Comparison of ENCODE assay signal across 16 cellular contexts in genomic region chr11:126731526-126731925, GRCh38.
DNase-seq lines count a peak whose midpoint lies in the region; ATAC-seq, FAIRE-seq and TF ChIP-seq lines count a peak whose summit lies in the region.
"Had no signal": no experiment of that assay in that cellular context is flagged by ENCODE, and none has a peak within 500 bp of the region (broad histone marks: within the 10 kb centered on the region; RNA-seq: fewer than 3 reads in every experiment).

No MANE protein-coding gene starts in this region.

- intact Hi-C loops in kidney (cut with DNase I) = no loop called here

- H3K79me2 ChIP-seq in KMS-11 (ENCODE audit: insufficient read depth, low read depth) (no peaks in the 10 kb centered on the region), neural progenitor cell (ENCODE audit: low read depth) (no peaks in the 10 kb centered on the region)

- peaks cover 21 to 53% (median 33%) of the 10 kb centered on the region in 10 experiments for H3K4me1 ChIP-seq in BLaER1 treated with 17β-estradiol and CSF1 and Interleukin-3, amounts not matched to agents 10 nM and 100 nM
- H3K4me1 ChIP-seq in KMS-11 (ENCODE audit: low read depth, poor library complexity, severe bottlenecking) (peaks cover 54% of the 10 kb centered on the region), neural progenitor cell (peaks cover 19% of the 10 kb centered on the region), kidney (ENCODE audit: control insufficient read depth in 1 of 2, insufficient read depth in 1 of 2, low read depth in 1 of 2, low read length in 2 of 2) (no peaks in the 10 kb centered on the region)
- H3K4me1 ChIP-seq: A549, BE2C had no signal

- no peak overlapping the region for H3K4me3 ChIP-seq in BLaER1 treated with 17β-estradiol and CSF1 and Interleukin-3, amounts not matched to agents 10 nM and 100 nM
- no peak overlapping the region for H3K4me3 ChIP-seq in KMS-11 (IDR thresholded peaks at IDR 0.05; ENCODE audit: insufficient read depth, low read depth, low read length)
- H3K4me3 ChIP-seq in neural progenitor cell = no peak overlapping the region
- H3K4me3 ChIP-seq in kidney (ENCODE audit: low read length in 2 of 2) = no peak overlapping the region
- H3K4me3 ChIP-seq: A549, GM23338 had no signal

- DNase-seq in cerebellar cortex (ENCODE audit: low spot score) (peak; percentile 50), neural progenitor cell (ENCODE audit: low spot score) (peak; percentile 21), kidney (no peak), NCI-H146 (lab: John Stamatoyannopoulos, UW) (no peak)
- DNase-seq in stimulated activated naive CD4-positive, alpha-beta T cell (lab: John Stamatoyannopoulos, UW) = no peak
- DNase-seq: BE2C; CD8-positive, alpha-beta memory T cell; DMS53; H7 had no signal

- H4K20me1 ChIP-seq in BLaER1 treated with 17β-estradiol and CSF1 and Interleukin-3, amounts not matched to agents 10 nM and 100 nM = no peaks in the 10 kb centered on the region; a peak in 1 of 22 replicates
- H4K20me1 ChIP-seq in KMS-11 (ENCODE audit: insufficient read depth) (no peaks in the 10 kb centered on the region), neural progenitor cell (ENCODE audit: low read depth) (no peaks in the 10 kb centered on the region)

- no peaks in the 10 kb centered on the region for H3K36me3 ChIP-seq in BLaER1 treated with 17β-estradiol and CSF1 and Interleukin-3, amounts not matched to agents 10 nM and 100 nM
- H3K36me3 ChIP-seq in KMS-11 (ENCODE audit: insufficient read depth) (no peaks in the 10 kb centered on the region), neural progenitor cell (no peaks in the 10 kb centered on the region), kidney (ENCODE audit: control insufficient read depth in 1 of 2, insufficient read depth in 2 of 2, low read length in 2 of 2) (no peaks in the 10 kb centered on the region)
- H3K36me3 ChIP-seq: BE2C had no signal

- peaks cover 6% of the 10 kb centered on the region for H3K27me3 Mint-ChIP-seq in neural progenitor cell (ENCODE audit: insufficient read depth, low read depth)

- H3K36me3 Mint-ChIP-seq in neural progenitor cell = no peaks in the 10 kb centered on the region
- H3K36me3 Mint-ChIP-seq: CD8-positive, alpha-beta memory T cell had no signal

- 0 out of 22 replicates have a peak overlapping the region, but pooled peaks of 1 of the 11 experiments have one; percentile 4 for H3K27ac ChIP-seq in BLaER1 treated with 17β-estradiol and CSF1 and Interleukin-3, amounts not matched to agents 10 nM and 100 nM
- no peak overlapping the region for H3K27ac ChIP-seq in KMS-11
- peak overlapping the region; percentile 11 for H3K27ac ChIP-seq in neural progenitor cell
- H3K27ac ChIP-seq in kidney (ENCODE audit: low read depth in 2 of 2, low read length in 2 of 2) = no peak overlapping the region
- H3K27ac ChIP-seq: A549 had no signal

- peaks cover 4% of the 10 kb centered on the region for H3F3A ChIP-seq in neural progenitor cell (ENCODE audit: low read depth)

- FAIRE-seq in kidney (lab: Jason Lieb, UNC) = no peak
- FAIRE-seq: A549, G401.6, GM12891 had no signal

- peak overlapping the region; percentile 27 to 69 (median 56) for H3K4me2 ChIP-seq in BLaER1 treated with 17β-estradiol and CSF1 and Interleukin-3, amounts not matched to agents 10 nM and 100 nM
- H3K4me2 ChIP-seq in KMS-11 (peak overlapping the region; percentile 61), neural progenitor cell (peak overlapping the region; percentile 54)
- H3K4me2 ChIP-seq: A549, GM23338 had no signal

- TF ChIP-seq CTCF in KMS-11 (conservative IDR thresholded peaks at IDR 0.05; ENCODE audit: low read depth, low read length) (no peak), neural progenitor cell (IDR thresholded peaks at IDR 0.05) (no peak), kidney (IDR thresholded peaks at IDR 0.05; ENCODE audit: borderline replicate concordance, extremely low read depth, insufficient read depth) (no peak)

- no peaks in the 10 kb centered on the region for H3K9me3 Mint-ChIP-seq in neural progenitor cell

- no peaks in the 10 kb centered on the region for H3K27me3 ChIP-seq in BLaER1 treated with 17β-estradiol and CSF1 and Interleukin-3, amounts not matched to agents 10 nM and 100 nM
- H3K27me3 ChIP-seq in KMS-11 (ENCODE audit: insufficient read depth, low read depth) (no peaks in the 10 kb centered on the region), neural progenitor cell (no peaks in the 10 kb centered on the region)

- no peaks in the 10 kb centered on the region for H3K9me3 ChIP-seq in BLaER1 treated with 17β-estradiol and CSF1 and Interleukin-3, amounts not matched to agents 10 nM and 100 nM (replicated peaks in 1 of 11)
- H3K9me3 ChIP-seq in neural progenitor cell (ENCODE audit: low read depth) = no peaks in the 10 kb centered on the region
- H3K9me3 ChIP-seq in kidney (ENCODE audit: control insufficient read depth in 1 of 2, low read length in 2 of 2) = no peaks in the 10 kb centered on the region
- H3K9me3 ChIP-seq: A549, BE2C had no signal

- H3K4me1 Mint-ChIP-seq in neural progenitor cell = peaks cover 20% of the 10 kb centered on the region

- no peak overlapping the region for H3K27ac Mint-ChIP-seq in neural progenitor cell
- H3K27ac Mint-ChIP-seq: GM23338 had no signal

- H2AFZ ChIP-seq in KMS-11 (ENCODE audit: low read depth) (no peak overlapping the region), neural progenitor cell (replicated peaks) (no peak overlapping the region)
- H2AFZ ChIP-seq: GM23338 had no signal

- H3K9ac ChIP-seq in BLaER1 treated with 17β-estradiol and CSF1 and Interleukin-3, amounts not matched to agents 10 nM and 100 nM = no peak overlapping the region
- H3K9ac ChIP-seq in KMS-11 = no peak overlapping the region
- H3K9ac ChIP-seq in neural progenitor cell = no peak overlapping the region
- no peak overlapping the region for H3K9ac ChIP-seq in kidney (ENCODE audit: low read length in 2 of 2)

- H3K4me3 Mint-ChIP-seq in neural progenitor cell = no peak overlapping the region
- H3K4me3 Mint-ChIP-seq: GM23338 had no signal

- no peak for ATAC-seq in HG02870 (IDR thresholded peaks at IDR 0.05; ENCODE audit: unreplicated experiment)
- ATAC-seq: A549, GM23338 had no signal

Comparison
In these comparisons a context has a peak if more than half of its experiments do, and no peak if none do; other contexts are left out.
1. DNase-seq: peak in cerebellar cortex (single experiment) and neural progenitor cell (single experiment); none in kidney (single experiment), NCI-H146 (single experiment) and stimulated activated naive CD4-positive, alpha-beta T cell (0 of 6).
2. Peak in every context shown above with its lines, with median percentiles within 50 percentile points of each other: H3K4me2 ChIP-seq.